ENCODE assay signal across 1 cellular context in the genomic region with DNA sequence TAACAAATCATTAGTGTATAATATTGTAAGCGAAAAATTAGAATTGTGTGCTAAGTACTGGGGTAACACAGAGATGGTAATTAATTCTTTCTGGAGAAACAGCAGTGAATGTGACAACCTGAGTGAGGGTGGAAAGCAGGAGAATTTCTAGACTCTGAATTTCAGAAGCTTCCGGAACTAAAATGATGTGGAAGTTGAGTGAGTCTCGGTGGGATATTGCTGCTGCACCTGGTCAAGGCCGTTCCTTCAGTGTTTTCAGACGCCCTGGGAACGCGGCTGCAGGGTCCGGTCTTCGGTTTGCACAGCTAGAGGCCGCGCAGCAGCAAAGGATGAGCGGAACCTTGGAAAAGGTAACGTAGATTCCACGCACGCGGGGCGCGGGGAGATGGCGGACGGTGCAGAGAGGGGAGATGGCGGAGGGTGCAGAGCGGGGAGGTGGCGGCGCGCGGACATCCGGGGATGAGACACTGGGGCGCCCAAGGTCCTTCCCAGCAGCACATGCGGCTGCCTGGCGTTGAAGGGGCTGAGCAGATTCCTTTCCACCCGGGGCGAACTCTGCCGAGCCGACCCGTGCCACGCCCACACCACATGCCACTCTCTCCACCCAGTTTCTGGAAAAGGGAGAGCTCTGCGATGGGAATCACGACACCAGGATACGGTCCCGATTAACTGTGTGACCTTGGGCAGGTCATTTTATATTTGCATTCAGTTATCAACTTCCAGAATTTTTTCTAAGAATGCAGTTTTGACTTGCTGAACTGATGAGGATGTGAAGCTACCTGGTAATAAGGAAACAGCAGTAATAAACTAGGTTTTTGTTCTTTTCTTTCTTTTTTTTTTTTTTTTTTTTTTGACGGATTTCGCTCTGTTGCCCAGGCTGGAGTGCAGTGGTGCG.
TF ChIP-seq lines count a peak whose summit lies in the region.

A gene (plus strand): TSS at position 232 of the 895 bp plus-strand sequence. CDS start 98 bp downstream, at position 330.

TF ChIP-seq in GM12878, 131 proteins besides CTCF, POLR2A, EP300 and RAD21 (continued from another document and continues in another):
- TF ChIP-seq, protein P1, sequence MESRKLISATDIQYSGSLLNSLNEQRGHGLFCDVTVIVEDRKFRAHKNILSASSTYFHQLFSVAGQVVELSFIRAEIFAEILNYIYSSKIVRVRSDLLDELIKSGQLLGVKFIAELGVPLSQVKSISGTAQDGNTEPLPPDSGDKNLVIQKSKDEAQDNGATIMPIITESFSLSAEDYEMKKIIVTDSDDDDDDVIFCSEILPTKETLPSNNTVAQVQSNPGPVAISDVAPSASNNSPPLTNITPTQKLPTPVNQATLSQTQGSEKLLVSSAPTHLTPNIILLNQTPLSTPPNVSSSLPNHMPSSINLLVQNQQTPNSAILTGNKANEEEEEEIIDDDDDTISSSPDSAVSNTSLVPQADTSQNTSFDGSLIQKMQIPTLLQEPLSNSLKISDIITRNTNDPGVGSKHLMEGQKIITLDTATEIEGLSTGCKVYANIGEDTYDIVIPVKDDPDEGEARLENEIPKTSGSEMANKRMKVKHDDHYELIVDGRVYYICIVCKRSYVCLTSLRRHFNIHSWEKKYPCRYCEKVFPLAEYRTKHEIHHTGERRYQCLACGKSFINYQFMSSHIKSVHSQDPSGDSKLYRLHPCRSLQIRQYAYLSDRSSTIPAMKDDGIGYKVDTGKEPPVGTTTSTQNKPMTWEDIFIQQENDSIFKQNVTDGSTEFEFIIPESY (IDR thresholded peaks at IDR 0.05) = peak; percentile 49; the same call in 1 of the 2 replicates
- TF ChIP-seq IKZF2 (IDR thresholded peaks at IDR 0.05) (peak; percentile 69 to 78), PML (IDR thresholded peaks at IDR 0.05; ENCODE audit: low read length) (peak; percentile 91), RB1 (IDR thresholded peaks at IDR 0.05; ENCODE audit: borderline replicate concordance) (peak; percentile 98), IRF4 (IDR thresholded peaks at IDR 0.05; ENCODE audit: low read depth, low read length) (peak; percentile 50), ZBED1 (IDR thresholded peaks at IDR 0.05; ENCODE audit: borderline replicate concordance) (peak; percentile 61; the same call in 1 of the 2 replicates), MTA3 (IDR thresholded peaks at IDR 0.05; ENCODE audit: borderline replicate concordance, low read length) (0 out of 2 replicates have a peak, but pooled peaks have one; percentile 19), KAT2A (conservative IDR thresholded peaks at IDR 0.05; ENCODE audit: control insufficient read depth, low read depth, low read length) (no peak), NR2C1 (IDR thresholded peaks at IDR 0.05) (peak; percentile 81), ZNF207 (IDR thresholded peaks at IDR 0.05; ENCODE audit: borderline replicate concordance) (peak; percentile 99), CBX3 (IDR thresholded peaks at IDR 0.05; ENCODE audit: borderline replicate concordance, low read depth) (no peak), SMARCA5 (IDR thresholded peaks at IDR 0.05) (peak; percentile 87), ZNF622 (IDR thresholded peaks at IDR 0.05) (no peak), RUNX3 (IDR thresholded peaks at IDR 0.05; ENCODE audit: low read length) (peak; percentile 79), CREM (IDR thresholded peaks at IDR 0.05; ENCODE audit: low read depth) (peak; percentile 62; the same call in 1 of the 2 replicates), SMC3 (IDR thresholded peaks at IDR 0.05; ENCODE audit: borderline replicate concordance, low read length) (no peak), TCF7 (IDR thresholded peaks at IDR 0.05; ENCODE audit: borderline replicate concordance) (no peak), ZNF384 (IDR thresholded peaks at IDR 0.05; ENCODE audit: borderline replicate concordance, low read depth, low read length) (0 out of 2 replicates have a peak, but pooled peaks have one; percentile 34), MXI1 (IDR thresholded peaks at IDR 0.05; ENCODE audit: low read depth, low read length) (peak; percentile 95), RELA (IDR thresholded peaks at IDR 0.05; ENCODE audit: borderline replicate concordance, partially characterized antibody) (peak; percentile 92), SIN3A (IDR thresholded peaks at IDR 0.05; ENCODE audit: low read depth, low read length) (0 out of 2 replicates have a peak, but pooled peaks have one; percentile 51), NFYA (IDR thresholded peaks at IDR 0.05; ENCODE audit: borderline replicate concordance, low read depth, low read length) (no peak), HDGF (IDR thresholded peaks at IDR 0.05) (peak; percentile 88), SP1 (IDR thresholded peaks at IDR 0.05; ENCODE audit: low read depth, low read length) (no peak), CHD2 (IDR thresholded peaks at IDR 0.05; ENCODE audit: borderline replicate concordance, low read depth, low read length) (peak; percentile 43; the same call in 1 of the 2 replicates), PAX5 (IDR thresholded peaks at IDR 0.05; ENCODE audit: borderline replicate concordance, low read depth, low read length) (no peak), CHD1 (IDR thresholded peaks at IDR 0.05; ENCODE audit: low read depth, low read length) (no peak; the same call in 1 of the 2 replicates), ZNF274 (IDR thresholded peaks at IDR 0.05; ENCODE audit: insufficient read depth, insufficient read length) (no peak), ZNF24 (IDR thresholded peaks at IDR 0.05) (no peak; the same call in 1 of the 2 replicates), JUNB (IDR thresholded peaks at IDR 0.05) (0 out of 2 replicates have a peak, but pooled peaks have one; percentile 14), TBL1XR1 (IDR thresholded peaks at IDR 0.05; ENCODE audit: low read depth, low read length) (peak; percentile 80; the same call in 1 of the 2 replicates)
- TF ChIP-seq, protein P2, sequence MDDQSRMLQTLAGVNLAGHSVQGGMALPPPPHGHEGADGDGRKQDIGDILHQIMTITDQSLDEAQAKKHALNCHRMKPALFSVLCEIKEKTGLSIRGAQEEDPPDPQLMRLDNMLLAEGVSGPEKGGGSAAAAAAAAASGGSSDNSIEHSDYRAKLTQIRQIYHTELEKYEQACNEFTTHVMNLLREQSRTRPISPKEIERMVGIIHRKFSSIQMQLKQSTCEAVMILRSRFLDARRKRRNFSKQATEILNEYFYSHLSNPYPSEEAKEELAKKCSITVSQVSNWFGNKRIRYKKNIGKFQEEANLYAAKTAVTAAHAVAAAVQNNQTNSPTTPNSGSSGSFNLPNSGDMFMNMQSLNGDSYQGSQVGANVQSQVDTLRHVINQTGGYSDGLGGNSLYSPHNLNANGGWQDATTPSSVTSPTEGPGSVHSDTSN (IDR thresholded peaks at IDR 0.05; ENCODE audit: insufficient replicate concordance, low read depth, low read length) = no peak
- TF ChIP-seq, protein P3, sequence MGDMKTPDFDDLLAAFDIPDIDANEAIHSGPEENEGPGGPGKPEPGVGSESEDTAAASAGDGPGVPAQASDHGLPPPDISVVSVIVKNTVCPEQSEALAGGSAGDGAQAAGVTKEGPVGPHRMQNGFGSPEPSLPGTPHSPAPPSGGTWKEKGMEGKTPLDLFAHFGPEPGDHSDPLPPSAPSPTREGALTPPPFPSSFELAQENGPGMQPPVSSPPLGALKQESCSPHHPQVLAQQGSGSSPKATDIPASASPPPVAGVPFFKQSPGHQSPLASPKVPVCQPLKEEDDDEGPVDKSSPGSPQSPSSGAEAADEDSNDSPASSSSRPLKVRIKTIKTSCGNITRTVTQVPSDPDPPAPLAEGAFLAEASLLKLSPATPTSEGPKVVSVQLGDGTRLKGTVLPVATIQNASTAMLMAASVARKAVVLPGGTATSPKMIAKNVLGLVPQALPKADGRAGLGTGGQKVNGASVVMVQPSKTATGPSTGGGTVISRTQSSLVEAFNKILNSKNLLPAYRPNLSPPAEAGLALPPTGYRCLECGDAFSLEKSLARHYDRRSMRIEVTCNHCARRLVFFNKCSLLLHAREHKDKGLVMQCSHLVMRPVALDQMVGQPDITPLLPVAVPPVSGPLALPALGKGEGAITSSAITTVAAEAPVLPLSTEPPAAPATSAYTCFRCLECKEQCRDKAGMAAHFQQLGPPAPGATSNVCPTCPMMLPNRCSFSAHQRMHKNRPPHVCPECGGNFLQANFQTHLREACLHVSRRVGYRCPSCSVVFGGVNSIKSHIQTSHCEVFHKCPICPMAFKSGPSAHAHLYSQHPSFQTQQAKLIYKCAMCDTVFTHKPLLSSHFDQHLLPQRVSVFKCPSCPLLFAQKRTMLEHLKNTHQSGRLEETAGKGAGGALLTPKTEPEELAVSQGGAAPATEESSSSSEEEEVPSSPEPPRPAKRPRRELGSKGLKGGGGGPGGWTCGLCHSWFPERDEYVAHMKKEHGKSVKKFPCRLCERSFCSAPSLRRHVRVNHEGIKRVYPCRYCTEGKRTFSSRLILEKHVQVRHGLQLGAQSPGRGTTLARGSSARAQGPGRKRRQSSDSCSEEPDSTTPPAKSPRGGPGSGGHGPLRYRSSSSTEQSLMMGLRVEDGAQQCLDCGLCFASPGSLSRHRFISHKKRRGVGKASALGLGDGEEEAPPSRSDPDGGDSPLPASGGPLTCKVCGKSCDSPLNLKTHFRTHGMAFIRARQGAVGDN (IDR thresholded peaks at IDR 0.05) = peak; percentile 75
- TF ChIP-seq, protein P4, sequence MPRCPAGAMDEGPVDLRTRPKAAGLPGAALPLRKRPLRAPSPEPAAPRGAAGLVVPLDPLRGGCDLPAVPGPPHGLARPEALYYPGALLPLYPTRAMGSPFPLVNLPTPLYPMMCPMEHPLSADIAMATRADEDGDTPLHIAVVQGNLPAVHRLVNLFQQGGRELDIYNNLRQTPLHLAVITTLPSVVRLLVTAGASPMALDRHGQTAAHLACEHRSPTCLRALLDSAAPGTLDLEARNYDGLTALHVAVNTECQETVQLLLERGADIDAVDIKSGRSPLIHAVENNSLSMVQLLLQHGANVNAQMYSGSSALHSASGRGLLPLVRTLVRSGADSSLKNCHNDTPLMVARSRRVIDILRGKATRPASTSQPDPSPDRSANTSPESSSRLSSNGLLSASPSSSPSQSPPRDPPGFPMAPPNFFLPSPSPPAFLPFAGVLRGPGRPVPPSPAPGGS (IDR thresholded peaks at IDR 0.05; ENCODE audit: borderline replicate concordance, insufficient read depth, low read depth, low read length, poor library complexity, severe bottlenecking) = no peak
- TF ChIP-seq, protein P5, sequence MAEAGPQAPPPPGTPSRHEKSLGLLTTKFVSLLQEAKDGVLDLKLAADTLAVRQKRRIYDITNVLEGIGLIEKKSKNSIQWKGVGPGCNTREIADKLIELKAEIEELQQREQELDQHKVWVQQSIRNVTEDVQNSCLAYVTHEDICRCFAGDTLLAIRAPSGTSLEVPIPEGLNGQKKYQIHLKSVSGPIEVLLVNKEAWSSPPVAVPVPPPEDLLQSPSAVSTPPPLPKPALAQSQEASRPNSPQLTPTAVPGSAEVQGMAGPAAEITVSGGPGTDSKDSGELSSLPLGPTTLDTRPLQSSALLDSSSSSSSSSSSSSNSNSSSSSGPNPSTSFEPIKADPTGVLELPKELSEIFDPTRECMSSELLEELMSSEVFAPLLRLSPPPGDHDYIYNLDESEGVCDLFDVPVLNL (IDR thresholded peaks at IDR 0.05; ENCODE audit: low read depth, low read length) = no peak
- TF ChIP-seq, protein P6, sequence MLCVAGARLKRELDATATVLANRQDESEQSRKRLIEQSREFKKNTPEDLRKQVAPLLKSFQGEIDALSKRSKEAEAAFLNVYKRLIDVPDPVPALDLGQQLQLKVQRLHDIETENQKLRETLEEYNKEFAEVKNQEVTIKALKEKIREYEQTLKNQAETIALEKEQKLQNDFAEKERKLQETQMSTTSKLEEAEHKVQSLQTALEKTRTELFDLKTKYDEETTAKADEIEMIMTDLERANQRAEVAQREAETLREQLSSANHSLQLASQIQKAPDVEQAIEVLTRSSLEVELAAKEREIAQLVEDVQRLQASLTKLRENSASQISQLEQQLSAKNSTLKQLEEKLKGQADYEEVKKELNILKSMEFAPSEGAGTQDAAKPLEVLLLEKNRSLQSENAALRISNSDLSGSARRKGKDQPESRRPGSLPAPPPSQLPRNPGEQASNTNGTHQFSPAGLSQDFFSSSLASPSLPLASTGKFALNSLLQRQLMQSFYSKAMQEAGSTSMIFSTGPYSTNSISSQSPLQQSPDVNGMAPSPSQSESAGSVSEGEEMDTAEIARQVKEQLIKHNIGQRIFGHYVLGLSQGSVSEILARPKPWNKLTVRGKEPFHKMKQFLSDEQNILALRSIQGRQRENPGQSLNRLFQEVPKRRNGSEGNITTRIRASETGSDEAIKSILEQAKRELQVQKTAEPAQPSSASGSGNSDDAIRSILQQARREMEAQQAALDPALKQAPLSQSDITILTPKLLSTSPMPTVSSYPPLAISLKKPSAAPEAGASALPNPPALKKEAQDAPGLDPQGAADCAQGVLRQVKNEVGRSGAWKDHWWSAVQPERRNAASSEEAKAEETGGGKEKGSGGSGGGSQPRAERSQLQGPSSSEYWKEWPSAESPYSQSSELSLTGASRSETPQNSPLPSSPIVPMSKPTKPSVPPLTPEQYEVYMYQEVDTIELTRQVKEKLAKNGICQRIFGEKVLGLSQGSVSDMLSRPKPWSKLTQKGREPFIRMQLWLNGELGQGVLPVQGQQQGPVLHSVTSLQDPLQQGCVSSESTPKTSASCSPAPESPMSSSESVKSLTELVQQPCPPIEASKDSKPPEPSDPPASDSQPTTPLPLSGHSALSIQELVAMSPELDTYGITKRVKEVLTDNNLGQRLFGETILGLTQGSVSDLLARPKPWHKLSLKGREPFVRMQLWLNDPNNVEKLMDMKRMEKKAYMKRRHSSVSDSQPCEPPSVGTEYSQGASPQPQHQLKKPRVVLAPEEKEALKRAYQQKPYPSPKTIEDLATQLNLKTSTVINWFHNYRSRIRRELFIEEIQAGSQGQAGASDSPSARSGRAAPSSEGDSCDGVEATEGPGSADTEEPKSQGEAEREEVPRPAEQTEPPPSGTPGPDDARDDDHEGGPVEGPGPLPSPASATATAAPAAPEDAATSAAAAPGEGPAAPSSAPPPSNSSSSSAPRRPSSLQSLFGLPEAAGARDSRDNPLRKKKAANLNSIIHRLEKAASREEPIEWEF (IDR thresholded peaks at IDR 0.05; ENCODE audit: insufficient replicate concordance, low read depth, low read length) = no peak
- TF ChIP-seq, protein P7, sequence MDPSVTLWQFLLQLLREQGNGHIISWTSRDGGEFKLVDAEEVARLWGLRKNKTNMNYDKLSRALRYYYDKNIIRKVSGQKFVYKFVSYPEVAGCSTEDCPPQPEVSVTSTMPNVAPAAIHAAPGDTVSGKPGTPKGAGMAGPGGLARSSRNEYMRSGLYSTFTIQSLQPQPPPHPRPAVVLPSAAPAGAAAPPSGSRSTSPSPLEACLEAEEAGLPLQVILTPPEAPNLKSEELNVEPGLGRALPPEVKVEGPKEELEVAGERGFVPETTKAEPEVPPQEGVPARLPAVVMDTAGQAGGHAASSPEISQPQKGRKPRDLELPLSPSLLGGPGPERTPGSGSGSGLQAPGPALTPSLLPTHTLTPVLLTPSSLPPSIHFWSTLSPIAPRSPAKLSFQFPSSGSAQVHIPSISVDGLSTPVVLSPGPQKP (IDR thresholded peaks at IDR 0.05; ENCODE audit: low read depth, low read length) = peak; percentile 32; the same call in 1 of the 2 replicates
- TF ChIP-seq, protein P8, sequence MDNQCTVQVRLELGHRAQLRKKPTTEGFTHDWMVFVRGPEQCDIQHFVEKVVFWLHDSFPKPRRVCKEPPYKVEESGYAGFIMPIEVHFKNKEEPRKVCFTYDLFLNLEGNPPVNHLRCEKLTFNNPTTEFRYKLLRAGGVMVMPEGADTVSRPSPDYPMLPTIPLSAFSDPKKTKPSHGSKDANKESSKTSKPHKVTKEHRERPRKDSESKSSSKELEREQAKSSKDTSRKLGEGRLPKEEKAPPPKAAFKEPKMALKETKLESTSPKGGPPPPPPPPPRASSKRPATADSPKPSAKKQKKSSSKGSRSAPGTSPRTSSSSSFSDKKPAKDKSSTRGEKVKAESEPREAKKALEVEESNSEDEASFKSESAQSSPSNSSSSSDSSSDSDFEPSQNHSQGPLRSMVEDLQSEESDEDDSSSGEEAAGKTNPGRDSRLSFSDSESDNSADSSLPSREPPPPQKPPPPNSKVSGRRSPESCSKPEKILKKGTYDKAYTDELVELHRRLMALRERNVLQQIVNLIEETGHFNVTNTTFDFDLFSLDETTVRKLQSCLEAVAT (IDR thresholded peaks at IDR 0.05) = peak; percentile 50; the same call in 1 of the 2 replicates
